ENCODE assay signal across 31 cellular contexts in the genomic region with DNA sequence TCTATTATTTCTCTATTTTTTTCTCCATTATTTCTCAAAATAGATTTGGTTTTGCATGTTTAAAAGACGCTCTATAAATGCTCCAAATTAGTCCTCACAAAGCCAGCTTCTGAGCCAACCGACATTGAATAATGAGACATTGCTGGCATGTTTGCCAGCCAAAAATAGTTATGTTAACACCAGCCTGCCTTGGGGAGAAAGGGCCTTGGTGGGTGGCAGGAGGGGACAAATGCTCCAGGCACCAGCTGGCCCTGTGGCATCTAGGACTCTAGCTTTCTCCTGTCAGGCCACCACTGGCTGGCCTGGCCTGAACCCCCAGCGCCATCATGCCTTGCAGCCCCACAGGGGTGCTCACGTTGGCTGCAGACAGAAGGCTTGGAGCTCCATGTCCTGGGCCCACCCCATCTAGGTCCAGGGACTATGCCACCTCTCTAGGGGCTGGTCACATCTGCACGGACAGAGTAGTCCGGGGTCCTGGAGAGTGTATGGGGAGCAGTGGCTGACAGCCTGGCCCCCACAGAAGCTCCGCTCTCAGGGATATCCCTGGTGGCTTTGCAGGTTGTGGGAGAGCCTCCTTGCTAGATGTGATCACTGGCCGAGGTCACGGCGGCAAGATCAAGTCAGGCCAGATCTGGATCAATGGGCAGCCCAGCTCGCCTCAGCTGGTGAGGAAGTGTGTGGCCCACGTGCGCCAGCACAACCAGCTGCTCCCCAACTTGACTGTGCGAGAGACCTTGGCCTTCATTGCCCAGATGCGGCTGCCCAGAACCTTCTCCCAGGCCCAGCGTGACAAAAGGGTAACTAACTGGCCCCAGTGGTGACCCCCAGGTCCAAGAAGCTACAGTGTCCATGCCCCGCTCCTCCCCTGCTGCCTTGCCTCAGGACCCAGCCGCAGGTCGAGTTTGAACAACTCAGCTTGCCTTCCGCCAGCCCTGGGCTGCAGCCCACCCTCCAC. TPM values are rescaled to one million over a fixed set of nuclear protein-coding genes. Genes with fewer than 3 reads are reported as not detected.
A peak's percentile ranks its signal among the peaks of the same experiment; 100 is the strongest.
DNase-seq lines count a peak whose midpoint lies in the region; ATAC-seq and TF ChIP-seq lines count a peak whose summit lies in the region.
"Had no signal": no experiment of that assay in that cellular context is flagged by ENCODE, and none has a peak within 500 bp of the region (broad histone marks: within the 10 kb centered on the region; RNA-seq: fewer than 3 reads in every experiment).

No MANE protein-coding gene starts in this region.

- ATAC-seq in psoas muscle, result no peak
- no peak for ATAC-seq in effector memory CD8-positive, alpha-beta T cell (replicated peaks)
- ATAC-seq: activated CD8-positive, alpha-beta T cell treated with anti-CD3 and anti-CD28 coated beads for 36 hours; naive thymus-derived CD8-positive, alpha-beta T cell; stimulated activated memory B cell treated with anti-CD40 and anti-IgM and Interleukin-4, amounts not matched to agents 10 μg/mL and 1 μg/mL and 100 μg/mL, for 72 hours had no signal

- no peak overlapping the region for H3K4me3 ChIP-seq in psoas muscle
- H3K4me3 ChIP-seq: coronary artery, PC-9 had no signal

- no peak overlapping the region for H3K27ac ChIP-seq in psoas muscle
- H3K27ac ChIP-seq: coronary artery, HL-60, PC-9 had no signal

- no peak overlapping the region for H3K27ac Mint-ChIP-seq in CD14-positive monocyte
- H3K27ac Mint-ChIP-seq in osteocyte (ENCODE audit: unreplicated experiment), result no peak overlapping the region
- no peak overlapping the region for H3K27ac Mint-ChIP-seq in effector memory CD8-positive, alpha-beta T cell
- H3K27ac Mint-ChIP-seq: activated CD8-positive, alpha-beta T cell treated with anti-CD3 and anti-CD28 coated beads for 36 hours; activated naive CD8-positive, alpha-beta T cell treated with anti-CD3 and anti-CD28 coated beads, Interleukin-2, amount 10 ng/mL, durations not matched to agents 7 days and 5 days; naive thymus-derived CD8-positive, alpha-beta T cell; stimulated activated memory B cell treated with anti-CD40 and anti-IgM and Interleukin-4, amounts not matched to agents 10 μg/mL and 1 μg/mL and 100 μg/mL, for 72 hours; T-helper 2 cell treated with Interferon-gamma antibody and Interleukin-4, amounts not matched to agents 5 μg/mL and 100 μg/mL, for 36 hours had no signal

- H3K36me3 Mint-ChIP-seq in CD14-positive monocyte (no peaks in the 10 kb centered on the region), osteocyte (ENCODE audit: unreplicated experiment) (no peaks in the 10 kb centered on the region)
- no peaks in the 10 kb centered on the region for H3K36me3 Mint-ChIP-seq in effector memory CD8-positive, alpha-beta T cell (ENCODE audit: insufficient read depth)
- H3K36me3 Mint-ChIP-seq: activated naive CD8-positive, alpha-beta T cell treated with anti-CD3 and anti-CD28 coated beads, Interleukin-2, amount 10 ng/mL, durations not matched to agents 7 days and 5 days; naive thymus-derived CD8-positive, alpha-beta T cell; stimulated activated memory B cell treated with anti-CD40 and anti-IgM and Interleukin-4, amounts not matched to agents 10 μg/mL and 1 μg/mL and 100 μg/mL, for 72 hours had no signal

- TF ChIP-seq CTCF in CD14-positive monocyte (IDR thresholded peaks at IDR 0.05) (no peak), osteocyte (IDR thresholded peaks at IDR 0.05) (no peak), psoas muscle (IDR thresholded peaks at IDR 0.05) (no peak)

- H3K4me1 ChIP-seq in psoas muscle, result no peaks in the 10 kb centered on the region

- H3K4me1 Mint-ChIP-seq in CD14-positive monocyte (no peaks in the 10 kb centered on the region), osteocyte (ENCODE audit: unreplicated experiment) (no peaks in the 10 kb centered on the region)
- H3K4me1 Mint-ChIP-seq in effector memory CD8-positive, alpha-beta T cell (ENCODE audit: low read depth in 2 of 2), result no peaks in the 10 kb centered on the region
- H3K4me1 Mint-ChIP-seq: activated naive CD8-positive, alpha-beta T cell treated with anti-CD3 and anti-CD28 coated beads, Interleukin-2, amount 10 ng/mL, durations not matched to agents 7 days and 5 days; naive thymus-derived CD8-positive, alpha-beta T cell; stimulated activated memory B cell treated with anti-CD40 and anti-IgM and Interleukin-4, amounts not matched to agents 10 μg/mL and 1 μg/mL and 100 μg/mL, for 72 hours had no signal

- H3K36me3 ChIP-seq in psoas muscle (ENCODE audit: insufficient read depth in 1 of 2, low read depth in 1 of 2), result no peaks in the 10 kb centered on the region

- H3K27me3 Mint-ChIP-seq in CD14-positive monocyte (ENCODE audit: low read depth in 3 of 3), result peaks cover 10 to 20% (median 10%) of the 10 kb centered on the region in 3 donors
- H3K27me3 Mint-ChIP-seq in osteocyte (ENCODE audit: unreplicated experiment), result peaks cover 34% of the 10 kb centered on the region
- peaks cover 50 to 57% of the 10 kb centered on the region in 2 donors for H3K27me3 Mint-ChIP-seq in effector memory CD8-positive, alpha-beta T cell

- no peaks in the 10 kb centered on the region for H3K9me3 Mint-ChIP-seq in CD14-positive monocyte
- no peaks in the 10 kb centered on the region for H3K9me3 Mint-ChIP-seq in osteocyte (ENCODE audit: unreplicated experiment)
- no peaks in the 10 kb centered on the region for H3K9me3 Mint-ChIP-seq in effector memory CD8-positive, alpha-beta T cell
- H3K9me3 Mint-ChIP-seq: activated CD8-positive, alpha-beta T cell treated with anti-CD3 and anti-CD28 coated beads for 36 hours; activated naive CD8-positive, alpha-beta T cell treated with anti-CD3 and anti-CD28 coated beads, Interleukin-2, amount 10 ng/mL, durations not matched to agents 7 days and 5 days; stimulated activated memory B cell treated with anti-CD40 and anti-IgM and Interleukin-4, amounts not matched to agents 10 μg/mL and 1 μg/mL and 100 μg/mL, for 72 hours; T-helper 2 cell treated with Interferon-gamma antibody and Interleukin-4, amounts not matched to agents 5 μg/mL and 100 μg/mL, for 36 hours had no signal

- no peak overlapping the region for H3K4me3 Mint-ChIP-seq in CD14-positive monocyte
- no peak overlapping the region for H3K4me3 Mint-ChIP-seq in osteocyte (ENCODE audit: unreplicated experiment)
- no peak overlapping the region for H3K4me3 Mint-ChIP-seq in effector memory CD8-positive, alpha-beta T cell
- H3K4me3 Mint-ChIP-seq: activated CD8-positive, alpha-beta T cell treated with anti-CD3 and anti-CD28 coated beads for 36 hours; activated naive CD8-positive, alpha-beta T cell treated with anti-CD3 and anti-CD28 coated beads, Interleukin-2, amount 10 ng/mL, durations not matched to agents 7 days and 5 days; naive thymus-derived CD8-positive, alpha-beta T cell; stimulated activated memory B cell treated with anti-CD40 and anti-IgM and Interleukin-4, amounts not matched to agents 10 μg/mL and 1 μg/mL and 100 μg/mL, for 72 hours; T-helper 2 cell treated with Interferon-gamma antibody and Interleukin-4, amounts not matched to agents 5 μg/mL and 100 μg/mL, for 36 hours had no signal

- intact Hi-C loops in CD14-positive monocyte (cut with micrococcal nuclease) (no loop called here), psoas muscle (cut with DNase I) (no loop called here)

- H3K27me3 ChIP-seq in psoas muscle (ENCODE audit: insufficient read depth in 3 of 3, low read length in 2 of 3), result peaks cover 0 to 13% (median 4%) of the 10 kb centered on the region in 3 donors

- 75 to 84% (median 78%) methylated on average over 19 to 20 of the region's 20 CpGs for WGBS in psoas muscle, 3 donors

- no peaks in the 10 kb centered on the region for H3K9me3 ChIP-seq in psoas muscle

- peak; percentile 5 for DNase-seq in AG20443 (ENCODE audit: low spot score)
- peak; percentile 23 for DNase-seq in CD14-positive monocyte (ENCODE audit: low spot score)
- DNase-seq in ecto neural progenitor cell (ENCODE audit: low spot score), result peak; percentile 39
- peak; percentile 82 for DNase-seq in osteocyte (ENCODE audit: extremely low spot score, unreplicated experiment)
- DNase-seq in psoas muscle, result no peak
- DNase-seq in NCI-H226, result no peak
- no peak for DNase-seq in activated naive CD4-positive, alpha-beta T cell treated with Interleukin-2 at 50 U/mL for 16 hours
- no peak for DNase-seq in effector memory CD8-positive, alpha-beta T cell
- DNase-seq: activated CD4-positive, alpha-beta T cell treated with anti-CD3 and anti-CD28 coated beads for 1 hour; activated CD8-positive, alpha-beta T cell treated with anti-CD3 and anti-CD28 coated beads for 36 hours; activated gamma-delta T cell; activated naive CD8-positive, alpha-beta T cell treated with anti-CD3 and anti-CD28 coated beads, Interleukin-2, amount 10 ng/mL, durations not matched to agents 7 days and 5 days; activated T-cell treated with anti-CD3 and anti-CD28 coated beads, Interleukin-2, amount 50 U/mL, for 1 hour; caudate nucleus; DND-41; GOT3; naive thymus-derived CD8-positive, alpha-beta T cell; NCI-H1417; NCI-H2029; NCI-H524 treated with DMSO at 0.1 percent for 48 hours; nucleus accumbens; PC-9; trophoblast cell had no signal

RNA-seq across cellular contexts. Expression of gene ABCG8, which starts 12.5 kb away (rescaled TPM):
- not detected for polyA plus RNA-seq in CD14-positive monocyte
- total RNA-seq in osteocyte, result not detected in 2 replicates
- total RNA-seq in psoas muscle, result not detected
- under 1 TPM in 1 of 3 donors, not detected in 2; 0.05 TPM for polyA plus RNA-seq in psoas muscle
- total RNA-seq: activated CD8-positive, alpha-beta T cell treated with anti-CD3 and anti-CD28 coated beads for 36 hours; activated naive CD8-positive, alpha-beta T cell treated with anti-CD3 and anti-CD28 coated beads, Interleukin-2, amount 10 ng/mL, durations not matched to agents 7 days and 5 days; astrocyte; naive thymus-derived CD8-positive, alpha-beta T cell; PC-9; pulmonary artery endothelial cell had no signal
- polyA plus RNA-seq: esophagus had no signal

RNA-seq across cellular contexts. Expression of gene ABCG5, which starts 12.7 kb away (rescaled TPM):
- not detected for polyA plus RNA-seq in CD14-positive monocyte
- total RNA-seq in osteocyte, result not detected in 2 replicates
- not detected for total RNA-seq in psoas muscle
- polyA plus RNA-seq in psoas muscle, result under 1 TPM in 2 of 3 donors, not detected in 1; 0.01 to 0.08 TPM
- total RNA-seq: activated CD8-positive, alpha-beta T cell treated with anti-CD3 and anti-CD28 coated beads for 36 hours; activated naive CD8-positive, alpha-beta T cell treated with anti-CD3 and anti-CD28 coated beads, Interleukin-2, amount 10 ng/mL, durations not matched to agents 7 days and 5 days; astrocyte; naive thymus-derived CD8-positive, alpha-beta T cell; PC-9; pulmonary artery endothelial cell; subcutaneous adipose tissue had no signal
- polyA plus RNA-seq: naive thymus-derived CD8-positive, alpha-beta T cell had no signal

Comparison
In these comparisons a context has a peak if more than half of its experiments do, and no peak if none do; other contexts are left out.
1. DNase-seq: peak in AG20443 (single experiment), CD14-positive monocyte (single experiment), ecto neural progenitor cell (single experiment) and osteocyte (single experiment); none in psoas muscle (0 of 2), NCI-H226 (single experiment), activated naive CD4-positive, alpha-beta T cell treated with Interleukin-2 at 50 U/mL for 16 hours (single experiment) and effector memory CD8-positive, alpha-beta T cell (0 of 3).